25 cellular contexts compared by ENCODE assay signal in the genomic region with DNA sequence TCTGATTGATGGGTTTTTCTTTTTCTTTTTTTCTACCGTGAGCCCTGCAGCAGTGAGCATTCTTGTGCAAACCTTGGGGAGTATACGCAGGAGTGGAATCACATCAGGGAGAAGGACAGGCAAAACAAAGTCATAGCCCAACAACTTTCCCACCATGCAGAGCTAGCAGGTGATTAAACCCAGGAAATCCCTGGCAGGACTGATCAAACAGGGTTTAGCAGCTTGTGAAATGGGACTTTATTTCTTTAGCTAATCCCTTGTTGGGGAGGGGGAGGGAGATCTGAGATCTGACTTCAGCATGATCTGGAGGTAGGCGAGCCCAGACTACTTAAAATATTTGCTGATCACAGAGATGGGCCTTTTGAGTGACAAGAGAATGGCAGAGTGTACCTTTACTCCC.
"Had no signal": no experiment of that assay in that cellular context is flagged by ENCODE, and none has a peak within 500 bp of the region (broad histone marks: within the 10 kb centered on the region; RNA-seq: fewer than 3 reads in every experiment).

No MANE protein-coding gene starts in this region.

- ATAC-seq: activated naive CD4-positive, alpha-beta T cell treated with anti-CD3 and anti-CD28 coated beads, Interleukin-2, amount 50 U/mL, for 72 hours; activated T-cell treated with anti-CD3 and anti-CD28 coated beads, Interleukin-2, amount 50 U/mL, for 72 hours; WTC11 had no signal

- H3K27me3 ChIP-seq: ascending aorta, breast epithelium, cardiac muscle cell, colonic mucosa had no signal

- H3K4me3 ChIP-seq: ascending aorta, breast epithelium, cardiac muscle cell, colonic mucosa had no signal

- H3K4me1 ChIP-seq: ascending aorta, breast epithelium, colonic mucosa had no signal

- DNase-seq: activated CD4-positive, alpha-beta memory T cell treated with anti-CD3 and anti-CD28 coated beads, Interleukin-2, amount 10 ng/mL, durations not matched to agents 7 days and 5 days; activated CD4-positive, alpha-beta T cell treated with anti-CD3 and anti-CD28 coated beads for 1 hour; activated CD4-positive, alpha-beta T cell treated with anti-CD3 and anti-CD28 coated beads for 4 hours; activated CD4-positive, alpha-beta T cell treated with anti-CD3 and anti-CD28 coated beads, Interleukin-2, amount 10 ng/mL, durations not matched to agents 7 days and 5 days; activated CD4-positive, alpha-beta T cell treated with anti-CD3 and anti-CD28 coated beads, Interleukin-2, amount 50 U/mL, for 4 hours; activated CD8-positive, alpha-beta memory T cell treated with anti-CD3 and anti-CD28 coated beads, Interleukin-2, amount 50 U/mL, for 48 hours; activated gamma-delta T cell; activated naive CD4-positive, alpha-beta T cell; activated naive CD4-positive, alpha-beta T cell treated with anti-CD3 and anti-CD28 coated beads, Interleukin-2, amount 10 ng/mL, durations not matched to agents 7 days and 5 days; activated naive CD8-positive, alpha-beta T cell treated with anti-CD3 and anti-CD28 coated beads, Interleukin-2, amount 10 ng/mL, durations not matched to agents 7 days and 5 days; activated T-cell treated with anti-CD3 and anti-CD28 coated beads for 4 hours; activated T-cell treated with anti-CD3 and anti-CD28 coated beads, Interleukin-2, amount 50 U/mL, for 24 hours; activated T-cell treated with anti-CD3 and anti-CD28 coated beads, Interleukin-2, amount 50 U/mL, for 72 hours; central memory CD4-positive, alpha-beta T cell; cerebellar nuclear complex; colonic mucosa; effector CD8-positive, alpha-beta T cell; foreskin fibroblast; head of caudate nucleus; T-helper 2 cell had no signal

- H3K36me3 ChIP-seq: ascending aorta, breast epithelium, cardiac muscle cell, colonic mucosa had no signal

- H3K9me3 ChIP-seq: ascending aorta, breast epithelium, colonic mucosa had no signal

- H3K27ac ChIP-seq: ascending aorta, breast epithelium, cardiac muscle cell, colonic mucosa had no signal
